ENCODE assay signal across 8 cellular contexts in the genomic region with DNA sequence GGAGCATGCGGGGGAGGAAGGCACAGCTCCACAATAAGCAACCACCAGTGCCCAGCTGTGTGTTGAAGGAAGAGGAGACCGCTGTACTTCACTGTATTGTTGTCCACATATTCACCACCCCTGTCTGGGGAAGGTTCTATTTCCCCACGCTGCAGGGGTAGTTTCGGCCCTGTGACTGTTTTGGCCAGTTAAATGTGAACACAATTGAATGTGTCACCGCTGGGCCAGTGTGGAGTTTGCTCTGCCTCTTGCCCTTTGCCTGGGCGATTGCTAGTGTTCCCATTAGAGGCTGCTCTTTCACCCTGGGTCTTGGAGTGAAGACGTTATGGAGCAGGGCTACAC. TPM values are rescaled to one million over a fixed set of nuclear protein-coding genes. Genes with fewer than 3 reads are reported as not detected.
DNase-seq lines count a peak whose midpoint lies in the region; ATAC-seq and TF ChIP-seq lines count a peak whose summit lies in the region.

No MANE protein-coding gene starts in this region.

- peak; percentile 87 for DNase-seq in CD1c-positive myeloid dendritic cell (ENCODE audit: extremely low spot score)
- peak; percentile 38 to 52 for DNase-seq in SJSA1 (ENCODE audit: low read depth in 1 of 2, low spot score in 2 of 2)
- DNase-seq in foreskin keratinocyte = no peak
- DNase-seq in NCI-H2081 treated with DMSO at 0.1 percent for 48 hours (lab: John Stamatoyannopoulos, UW) = no peak

- H3K4me1 Mint-ChIP-seq in nephron = peaks cover 10% of the 10 kb centered on the region

- TF ChIP-seq CTCF in foreskin keratinocyte (conservative IDR thresholded peaks at IDR 0.05) (no peak), nephron (IDR thresholded peaks at IDR 0.05; ENCODE audit: unreplicated experiment in 3 of 3) (no peak)

- no peak overlapping the region for H3K4me3 ChIP-seq in SJSA1

- peaks cover 54% of the 10 kb centered on the region for H3K4me1 ChIP-seq in SJSA1 (replicated peaks)
- peaks cover 39% of the 10 kb centered on the region for H3K4me1 ChIP-seq in foreskin keratinocyte

- no peaks in the 10 kb centered on the region; the same call in none of the 2 replicates for H3K36me3 ChIP-seq in SJSA1

- H3K9me3 ChIP-seq in SJSA1 (replicated peaks) = no peaks in the 10 kb centered on the region

- no peaks in the 10 kb centered on the region for H3K9me3 Mint-ChIP-seq in nephron

- H3K36me3 Mint-ChIP-seq in nephron (ENCODE audit: low read depth) = no peaks in the 10 kb centered on the region

- H3K27me3 ChIP-seq in SJSA1 (replicated peaks) = no peaks in the 10 kb centered on the region
- H3K27me3 ChIP-seq in foreskin keratinocyte = no peaks in the 10 kb centered on the region

- H3K27ac Mint-ChIP-seq in nephron = peak overlapping the region in 2 of 3 experiments; percentile 20 to 29

- no peaks in the 10 kb centered on the region for H3K27me3 Mint-ChIP-seq in nephron (ENCODE audit: low read depth)

- H3K4me3 Mint-ChIP-seq in nephron = no peak overlapping the region

- ATAC-seq in foreskin keratinocyte (no peak), GM21423 (IDR thresholded peaks at IDR 0.05; ENCODE audit: unreplicated experiment) (no peak), GM21619 (IDR thresholded peaks at IDR 0.05; ENCODE audit: unreplicated experiment) (no peak), GM21526 (IDR thresholded peaks at IDR 0.05; ENCODE audit: low FRiP score, unreplicated experiment) (no peak)

- H3K27ac ChIP-seq in SJSA1 = peak overlapping the region; percentile 17
- H3K27ac ChIP-seq in foreskin keratinocyte = peak overlapping the region; percentile 87

RNA-seq across cellular contexts. Expression of gene UBE4B, which starts 32.6 kb away (rescaled TPM):
- 26.0 and 35.2 TPM in 2 replicates for total RNA-seq in SJSA1 (2014; rRNA removed; shearing (Covaris generic))
- 36.2 and 37.2 TPM in 2 replicates for total RNA-seq in foreskin keratinocyte
- 11.4 and 13.2 TPM in 2 replicates for polyA plus RNA-seq in foreskin keratinocyte

Comparison
In these comparisons a context has a peak if more than half of its experiments do, and no peak if none do; other contexts are left out.
1. DNase-seq: peak in CD1c-positive myeloid dendritic cell (single experiment) and SJSA1 (2 of 2); none in foreskin keratinocyte (0 of 2) and NCI-H2081 treated with DMSO at 0.1 percent for 48 hours (single experiment).